ENCODE assay signal across 8 cellular contexts in the genomic region with DNA sequence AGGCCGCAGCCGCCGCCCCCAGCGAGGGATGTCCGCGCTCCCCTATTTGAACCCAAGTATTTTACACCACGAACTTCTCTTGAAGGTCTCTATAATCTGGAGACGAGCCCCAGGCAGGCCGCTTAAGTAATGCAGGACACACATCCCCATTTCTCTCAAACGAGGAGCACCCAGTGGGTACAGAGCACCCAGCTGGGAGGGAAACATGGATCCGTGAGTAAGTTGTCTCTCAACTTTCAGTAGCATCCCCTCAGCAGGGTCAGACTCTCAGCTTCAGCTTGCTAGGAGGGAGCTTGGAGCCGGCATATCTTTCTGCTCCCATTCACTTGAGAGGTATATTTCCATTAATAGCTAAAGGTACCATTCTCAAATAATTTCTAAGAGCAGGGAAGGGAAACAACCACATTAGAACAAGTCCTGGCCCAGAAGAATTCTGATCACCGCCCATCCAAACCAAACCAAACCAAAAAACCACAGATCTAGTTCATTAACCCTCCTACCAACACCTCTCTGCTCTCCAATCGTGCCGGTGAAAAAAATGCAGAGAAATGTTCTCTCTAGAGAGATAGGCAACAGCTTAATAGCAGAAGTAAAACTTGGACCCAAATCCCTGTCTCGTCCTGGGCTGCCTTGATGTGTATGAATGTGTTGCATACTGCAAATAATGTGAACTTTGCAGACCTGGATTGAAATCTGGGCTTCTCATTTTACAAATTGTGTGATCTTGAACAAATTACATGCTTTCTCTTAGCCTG. TPM values are rescaled to one million over a fixed set of nuclear protein-coding genes. Genes with fewer than 3 reads are reported as not detected.
DNase-seq lines count a peak whose midpoint lies in the region; ATAC-seq and TF ChIP-seq lines count a peak whose summit lies in the region.

No MANE protein-coding gene starts in this region.

- TF ChIP-seq CTCF in AG09309 (IDR thresholded peaks at IDR 0.05; ENCODE audit: control insufficient read depth, insufficient read depth, low read depth, low read length, missing control alignments) (no peak), prostate gland (IDR thresholded peaks at IDR 0.05) (no peak)

- intact Hi-C loops in activated T-helper 2 cell treated with anti-CD3 and anti-CD28 coated beads, Interferon-gamma antibody, Interleukin-2, Interleukin-4, amounts not matched to agents 10 μg/mL and 5 μg/mL and 100 μg/mL, durations not matched to agents 14 hours and 24 hours and 36 hours (cut with micrococcal nuclease), result loop anchor here (5.0 to 10.0 kb wide), 2 partner anchors 89 to 292 kb away; a partner anchor contains a TSS
- intact Hi-C loops in left cardiac atrium (cut with DNase I), result loop anchor here (5.0 kb wide), 2 partner anchors 49 to 204 kb away; no protein-coding TSS in a partner anchor
- intact Hi-C loops in prostate gland (cut with DNase I), result loop anchor here (5.0 kb wide), 2 partner anchors 184 to 204 kb away; no protein-coding TSS in a partner anchor

- H3K9me3 Mint-ChIP-seq in activated T-helper 2 cell treated with anti-CD3 and anti-CD28 coated beads, Interferon-gamma antibody, Interleukin-2, Interleukin-4, amounts not matched to agents 10 μg/mL and 5 μg/mL and 100 μg/mL, durations not matched to agents 14 hours and 24 hours and 36 hours, result peaks cover 7% of the 10 kb centered on the region

- peak overlapping the region; percentile 82 for H3K4me3 Mint-ChIP-seq in activated T-helper 2 cell treated with anti-CD3 and anti-CD28 coated beads, Interferon-gamma antibody, Interleukin-2, Interleukin-4, amounts not matched to agents 10 μg/mL and 5 μg/mL and 100 μg/mL, durations not matched to agents 14 hours and 24 hours and 36 hours (ENCODE audit: low read depth)

- DNase-seq in AG09309 (ENCODE audit: low read depth) (no peak), left cardiac atrium (no peak), prostate gland (ENCODE audit: low spot score) (peak; percentile 12)
- DNase-seq in activated T-helper 2 cell treated with anti-CD3 and anti-CD28 coated beads, Interferon-gamma antibody, Interleukin-2, Interleukin-4, amounts not matched to agents 10 μg/mL and 5 μg/mL and 100 μg/mL, durations not matched to agents 14 hours and 24 hours and 36 hours (ENCODE audit: low spot score), result no peak
- DNase-seq in activated CD8-positive, alpha-beta memory T cell treated with anti-CD3 and anti-CD28 coated beads for 24 hours, result no peak

- peaks cover 23% of the 10 kb centered on the region for H3K4me1 Mint-ChIP-seq in activated T-helper 2 cell treated with anti-CD3 and anti-CD28 coated beads, Interferon-gamma antibody, Interleukin-2, Interleukin-4, amounts not matched to agents 10 μg/mL and 5 μg/mL and 100 μg/mL, durations not matched to agents 14 hours and 24 hours and 36 hours (ENCODE audit: low read depth)

- peaks cover 32% of the 10 kb centered on the region for H3K27me3 Mint-ChIP-seq in activated T-helper 2 cell treated with anti-CD3 and anti-CD28 coated beads, Interferon-gamma antibody, Interleukin-2, Interleukin-4, amounts not matched to agents 10 μg/mL and 5 μg/mL and 100 μg/mL, durations not matched to agents 14 hours and 24 hours and 36 hours (ENCODE audit: low read depth)

- ATAC-seq in GM18909 (IDR thresholded peaks at IDR 0.05; ENCODE audit: poor library complexity, unreplicated experiment), result peak; percentile 21
- ATAC-seq in left cardiac atrium, result peak; percentile 16 to 35
- ATAC-seq in HG02759 (IDR thresholded peaks at IDR 0.05; ENCODE audit: unreplicated experiment), result no peak

- H3K27me3 ChIP-seq in HUES64 (ENCODE audit: insufficient read depth, low read length) (peaks cover 47% of the 10 kb centered on the region), prostate gland (replicated peaks; ENCODE audit: insufficient read depth) (no peaks in the 10 kb centered on the region)

- peak overlapping the region; percentile 6 for H3K27ac Mint-ChIP-seq in activated T-helper 2 cell treated with anti-CD3 and anti-CD28 coated beads, Interferon-gamma antibody, Interleukin-2, Interleukin-4, amounts not matched to agents 10 μg/mL and 5 μg/mL and 100 μg/mL, durations not matched to agents 14 hours and 24 hours and 36 hours

- TF ChIP-seq POLR2A in prostate gland (IDR thresholded peaks at IDR 0.05), result no peak

- H3K9ac ChIP-seq in HUES64 (ENCODE audit: low read depth, low read length), result peak overlapping the region; percentile 47; the same call in 1 of the 2 replicates

- no peaks in the 10 kb centered on the region for H3K9me3 ChIP-seq in HUES64 (ENCODE audit: insufficient read depth, low read depth, low read length)
- no peaks in the 10 kb centered on the region for H3K9me3 ChIP-seq in prostate gland

- H3K4me1 ChIP-seq in HUES64 (ENCODE audit: insufficient read depth, low read length), result no peaks in the 10 kb centered on the region; the same call in 1 of the 2 replicates
- H3K4me1 ChIP-seq in prostate gland (replicated peaks), result peaks cover 6% of the 10 kb centered on the region

- no peaks in the 10 kb centered on the region for H3K36me3 ChIP-seq in HUES64 (ENCODE audit: insufficient read depth, low read length)
- no peaks in the 10 kb centered on the region for H3K36me3 ChIP-seq in prostate gland

- WGBS in HUES64, result 22% methylated on average over 15 of the region's 16 CpGs
- 7% methylated on average over 16 of the region's 16 CpGs for WGBS in prostate gland

- H3K4me3 ChIP-seq in AG09309 (ENCODE audit: control insufficient read depth, low read depth, low read length) (peak overlapping the region; percentile 75), HUES64 (ENCODE audit: low read length) (peak overlapping the region; percentile 59), prostate gland (peak overlapping the region; percentile 90 to 97)

- H3K36me3 Mint-ChIP-seq in activated T-helper 2 cell treated with anti-CD3 and anti-CD28 coated beads, Interferon-gamma antibody, Interleukin-2, Interleukin-4, amounts not matched to agents 10 μg/mL and 5 μg/mL and 100 μg/mL, durations not matched to agents 14 hours and 24 hours and 36 hours (ENCODE audit: low read depth), result no peaks in the 10 kb centered on the region

- H3K27ac ChIP-seq in HUES64 (ENCODE audit: low read depth, low read length) (no peak overlapping the region), prostate gland (peak overlapping the region; percentile 82 to 83)

RNA-seq across cellular contexts. Expression of a gene that starts 0.9 kb away (rescaled TPM):
- 1.2 TPM for polyA plus RNA-seq in HUES64 (2013, experiment 1 of 2)
- polyA plus RNA-seq in HUES64 (2013, experiment 2 of 2), result 1.6 TPM
- total RNA-seq in activated T-helper 2 cell treated with anti-CD3 and anti-CD28 coated beads, Interferon-gamma antibody, Interleukin-2, Interleukin-4, amounts not matched to agents 10 μg/mL and 5 μg/mL and 100 μg/mL, durations not matched to agents 14 hours and 24 hours and 36 hours, result 4.4 and 5.5 TPM in 2 replicates
- total RNA-seq in left cardiac atrium (10 to 100 TPM in 1 of 2 donors, 1 to 10 TPM in 1; 8.6 to 10.0 TPM), prostate gland (10 to 100 TPM in 1 of 2 donors, 1 to 10 TPM in 1; 9.3 to 18.0 TPM)
